ENCODE assay signal across 11 cellular contexts in genomic region chr4:123478859-123479345, GRCh38.
A peak's percentile ranks its signal among the peaks of the same experiment; 100 is the strongest.
DNase-seq lines count a peak whose midpoint lies in the region; ATAC-seq and TF ChIP-seq lines count a peak whose summit lies in the region.
"Had no signal": no experiment of that assay in that cellular context is flagged by ENCODE, and none has a peak within 500 bp of the region (broad histone marks: within the 10 kb centered on the region; RNA-seq: fewer than 3 reads in every experiment).

No MANE protein-coding gene starts in this region.

- POLR2A ChIA-PET in AG04449 (lab: Yijun Ruan, JAX), result no interaction called here

- H3K27ac ChIP-seq in body of pancreas (peak overlapping the region; percentile 18 to 75 (median 57)), lung (ENCODE audit: low read depth in 1 of 2, low read length in 1 of 2) (peak overlapping the region in 1 of 2 donors; percentile 37)

- TF ChIP-seq POLR2A in body of pancreas (IDR thresholded peaks at IDR 0.05), result peak in 1 of 3 donors; percentile 11

- H3K27me3 ChIP-seq in body of pancreas (no peaks in the 10 kb centered on the region), lung (ENCODE audit: control insufficient read depth, insufficient read depth) (no peaks in the 10 kb centered on the region)

- CTCF ChIA-PET in AG04449 (lab: Yijun Ruan, JAX), result no interaction called here

- intact Hi-C loops in body of pancreas (cut with DNase I), result no loop called here

- ATAC-seq in HG02678 (IDR thresholded peaks at IDR 0.05; ENCODE audit: unreplicated experiment) (peak; percentile 50), body of pancreas (peak; percentile 84), lung (ENCODE audit: insufficient read depth, low FRiP score) (peak; percentile 80), HG03571 (IDR thresholded peaks at IDR 0.05; ENCODE audit: unreplicated experiment) (no peak), HG03521 (IDR thresholded peaks at IDR 0.05; ENCODE audit: unreplicated experiment) (no peak)

- no peaks in the 10 kb centered on the region for H3K36me3 ChIP-seq in body of pancreas (replicated peaks in 1 of 2; ENCODE audit: insufficient read depth in 1 of 2, low read depth in 2 of 2)
- no peaks in the 10 kb centered on the region for H3K36me3 ChIP-seq in lung (ENCODE audit: control insufficient read depth in 2 of 2, insufficient read depth in 2 of 2, low read length in 2 of 2)

- 44 to 52% methylated on average over 6 of the region's 6 CpGs for WGBS in body of pancreas, 2 donors
- WGBS in lung, 2 donors, result 22 to 37% methylated on average over 6 of the region's 6 CpGs

- H3K9me3 ChIP-seq in body of pancreas (no peaks in the 10 kb centered on the region), lung (ENCODE audit: control insufficient read depth in 2 of 2, insufficient read depth in 1 of 2, low read length in 1 of 2) (no peaks in the 10 kb centered on the region)

- TF ChIP-seq CTCF in AG04449 (IDR thresholded peaks at IDR 0.05; ENCODE audit: insufficient read depth, low read length, missing control alignments) (no peak), body of pancreas (IDR thresholded peaks at IDR 0.05) (no peak), lung (IDR thresholded peaks at IDR 0.05; ENCODE audit: control extremely low read depth, extremely low read depth) (no peak)

- peak; percentile 19 for DNase-seq in AG04449 (ENCODE audit: low read depth, low spot score)
- DNase-seq in body of pancreas, result peak; percentile 34 to 67 (median 51)
- peak; percentile 75 for DNase-seq in lung (ENCODE audit: low spot score)
- DNase-seq in NCI-H748 treated with DMSO at 0.1 percent for 48 hours (lab: John Stamatoyannopoulos, UW), result no peak
- no peak for DNase-seq in cortex of kidney (lab: John Stamatoyannopoulos, UW)
- DNase-seq: activated CD4-positive, alpha-beta memory T cell treated with anti-CD3 and anti-CD28 coated beads for 36 hours; DMS79; stimulated activated CD4-positive, alpha-beta T cell treated with anti-CD3 and anti-CD28 coated beads, Interleukin-1b, Interleukin-23, amount 100 ng/mL, for 48 hours had no signal

- no peak overlapping the region for H3K4me3 ChIP-seq in AG04449 (ENCODE audit: low read depth, low read length)
- H3K4me3 ChIP-seq in body of pancreas, result no peak overlapping the region
- no peak overlapping the region for H3K4me3 ChIP-seq in lung

- peaks cover 17% of the 10 kb centered on the region for H3K4me1 ChIP-seq in body of pancreas
- H3K4me1 ChIP-seq in lung (ENCODE audit: control insufficient read depth in 2 of 2, insufficient read depth in 2 of 2, low read length in 2 of 2), result peaks cover 0 to 10% of the 10 kb centered on the region in 2 donors

Comparison
In these comparisons a context has a peak if more than half of its experiments do, and no peak if none do; other contexts are left out.
1. DNase-seq: peak in AG04449 (single experiment), body of pancreas (4 of 4) and lung (single experiment); none in NCI-H748 treated with DMSO at 0.1 percent for 48 hours (single experiment) and cortex of kidney (single experiment).
2. ATAC-seq: peak in HG02678 (single experiment), body of pancreas (single experiment) and lung (single experiment); none in HG03571 (single experiment) and HG03521 (single experiment).